ENCODE assay signal across 23 cellular contexts in the genomic region with DNA sequence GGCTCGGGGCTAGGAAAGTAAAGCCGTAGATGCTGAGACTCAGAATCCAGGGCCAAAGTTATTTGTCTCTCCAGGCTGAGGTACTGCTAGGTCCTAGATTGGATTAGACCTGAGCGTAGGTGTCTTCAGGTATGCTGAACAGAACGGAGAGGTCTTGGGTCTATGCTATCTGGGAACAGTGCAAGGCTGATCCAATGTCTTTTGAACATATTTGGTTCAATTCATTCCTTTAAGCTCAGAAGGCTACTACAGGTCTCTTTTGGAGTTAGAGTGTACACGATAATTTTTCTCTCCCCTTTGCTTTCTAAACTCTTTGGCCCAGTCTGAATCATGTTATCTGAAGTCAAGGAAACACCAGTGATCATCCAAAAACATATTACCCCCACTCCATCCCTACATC.
"Had no signal": no experiment of that assay in that cellular context is flagged by ENCODE, and none has a peak within 500 bp of the region (broad histone marks: within the 10 kb centered on the region; RNA-seq: fewer than 3 reads in every experiment).

No MANE protein-coding gene starts in this region.

- H3K4me3 ChIP-seq: breast epithelium, left lung, mucosa of descending colon, right atrium auricular region, thoracic aorta had no signal

- H3K4me3 Mint-ChIP-seq: activated CD4-positive, alpha-beta memory T cell treated with anti-CD3 and anti-CD28 coated beads for 36 hours; activated CD4-positive, alpha-beta T cell treated with anti-CD3 and anti-CD28 coated beads, Interleukin-2, amount 10 ng/mL, durations not matched to agents 24 days and 14 days; activated naive CD4-positive, alpha-beta T cell treated with anti-CD3 and anti-CD28 coated beads, Interleukin-2, amount 10 ng/mL, durations not matched to agents 7 days and 5 days; activated T-cell treated with anti-CD3 and anti-CD28 coated beads, Interleukin-2, amount 50 U/mL, for 24 hours; central memory CD8-positive, alpha-beta T cell; T-helper 1 cell treated with Interleukin-12 subunit alpha and Interleukin-12 subunit beta and Interleukin-4 antibody, amounts not matched to agents 30 μg/mL and 1 μg/mL, for 36 hours had no signal

- H3K27me3 ChIP-seq: breast epithelium, left lung, right atrium auricular region had no signal

- H3K27ac Mint-ChIP-seq: activated CD4-positive, alpha-beta memory T cell treated with anti-CD3 and anti-CD28 coated beads for 36 hours; activated CD4-positive, alpha-beta T cell treated with anti-CD3 and anti-CD28 coated beads, Interleukin-2, amount 10 ng/mL, durations not matched to agents 24 days and 14 days; activated naive CD4-positive, alpha-beta T cell treated with anti-CD3 and anti-CD28 coated beads, Interleukin-2, amount 10 ng/mL, durations not matched to agents 7 days and 5 days; activated T-cell treated with anti-CD3 and anti-CD28 coated beads, Interleukin-2, amount 50 U/mL, for 24 hours; T-helper 1 cell treated with Interleukin-12 subunit alpha and Interleukin-12 subunit beta and Interleukin-4 antibody, amounts not matched to agents 30 μg/mL and 1 μg/mL, for 36 hours had no signal

- H3K27ac ChIP-seq: breast epithelium, parathyroid adenoma had no signal

- DNase-seq: activated CD4-positive, alpha-beta memory T cell treated with anti-CD3 and anti-CD28 coated beads for 36 hours; activated CD4-positive, alpha-beta T cell treated with anti-CD3 and anti-CD28 coated beads, Interleukin-2, amount 10 ng/mL, durations not matched to agents 24 days and 14 days; activated CD4-positive, CD25-positive, alpha-beta regulatory T cell treated with anti-CD3 and anti-CD28 coated beads, Interleukin-2, amount 50 U/mL, for 72 hours; activated CD8-positive, alpha-beta memory T cell treated with anti-CD3 and anti-CD28 coated beads, Interleukin-2, amount 50 U/mL, for 48 hours; activated gamma-delta T cell; activated naive CD4-positive, alpha-beta T cell treated with anti-CD3 and anti-CD28 coated beads, Interleukin-2, amount 10 ng/mL, durations not matched to agents 7 days and 5 days; activated T-cell treated with anti-CD3 and anti-CD28 coated beads, Interleukin-2, amount 50 U/mL, for 24 hours; amygdala; dermis blood vessel endothelial cell; effector CD4-positive, alpha-beta T cell; mucosa of descending colon; nucleus accumbens; stimulated activated CD4-positive, alpha-beta T cell treated with anti-CD3 and anti-CD28 coated beads, Interleukin-15, amount 100 ng/mL, for 24 hours; stimulated activated CD4-positive, alpha-beta T cell treated with anti-CD3 and anti-CD28 coated beads, Interleukin-2, amount 100 ng/mL, for 24 hours; stimulated activated naive CD4-positive, alpha-beta T cell; trophoblast cell had no signal

- H3K36me3 ChIP-seq: breast epithelium, left lung, right atrium auricular region, thoracic aorta had no signal

- H3K4me1 ChIP-seq: breast epithelium had no signal

- ATAC-seq: mucosa of descending colon had no signal

- H3K9me3 ChIP-seq: breast epithelium, left lung, mucosa of descending colon, right atrium auricular region, thoracic aorta had no signal

- H3K36me3 Mint-ChIP-seq: activated CD4-positive, alpha-beta memory T cell treated with anti-CD3 and anti-CD28 coated beads for 36 hours; activated naive CD4-positive, alpha-beta T cell treated with anti-CD3 and anti-CD28 coated beads, Interleukin-2, amount 10 ng/mL, durations not matched to agents 7 days and 5 days had no signal

- H3K27me3 Mint-ChIP-seq: activated CD4-positive, alpha-beta T cell treated with anti-CD3 and anti-CD28 coated beads, Interleukin-2, amount 10 ng/mL, durations not matched to agents 24 days and 14 days; activated naive CD4-positive, alpha-beta T cell treated with anti-CD3 and anti-CD28 coated beads, Interleukin-2, amount 10 ng/mL, durations not matched to agents 7 days and 5 days; activated T-cell treated with anti-CD3 and anti-CD28 coated beads, Interleukin-2, amount 50 U/mL, for 24 hours; central memory CD8-positive, alpha-beta T cell had no signal

- H3K9me3 Mint-ChIP-seq: activated CD4-positive, alpha-beta memory T cell treated with anti-CD3 and anti-CD28 coated beads for 36 hours; activated CD4-positive, alpha-beta T cell treated with anti-CD3 and anti-CD28 coated beads, Interleukin-2, amount 10 ng/mL, durations not matched to agents 24 days and 14 days; activated naive CD4-positive, alpha-beta T cell treated with anti-CD3 and anti-CD28 coated beads, Interleukin-2, amount 10 ng/mL, durations not matched to agents 7 days and 5 days; activated T-cell treated with anti-CD3 and anti-CD28 coated beads, Interleukin-2, amount 50 U/mL, for 24 hours; central memory CD8-positive, alpha-beta T cell; T-helper 1 cell treated with Interleukin-12 subunit alpha and Interleukin-12 subunit beta and Interleukin-4 antibody, amounts not matched to agents 30 μg/mL and 1 μg/mL, for 36 hours had no signal

- H3K9ac ChIP-seq: parathyroid adenoma had no signal

- H3K79me2 ChIP-seq: parathyroid adenoma had no signal
